Comparison of ENCODE assay signal across 11 cellular contexts in the genomic region with DNA sequence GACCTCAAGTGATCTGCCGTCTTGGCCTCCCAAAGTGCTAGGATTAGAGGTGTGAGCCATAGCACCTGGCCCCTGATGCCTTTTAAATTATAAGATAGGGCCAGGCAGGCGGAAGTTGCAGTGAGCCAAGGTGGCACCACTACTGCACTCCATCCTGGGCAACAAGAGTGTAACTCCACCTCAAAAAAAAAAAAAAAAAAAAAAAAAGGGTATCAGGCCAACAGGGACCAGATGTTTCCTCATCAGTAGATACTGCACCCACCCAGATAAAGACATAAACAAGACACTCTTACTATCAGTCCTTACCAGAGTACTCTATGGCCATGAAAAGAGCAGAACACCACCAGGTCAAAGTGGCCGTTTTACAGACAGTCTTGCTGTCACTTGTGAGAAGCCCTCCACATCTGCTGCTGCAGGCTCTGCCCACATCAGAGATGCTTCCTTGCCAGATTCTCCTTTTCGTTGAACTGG. TPM values are rescaled to one million over a fixed set of nuclear protein-coding genes. Genes with fewer than 3 reads are reported as not detected.
DNase-seq lines count a peak whose midpoint lies in the region; ATAC-seq, FAIRE-seq and TF ChIP-seq lines count a peak whose summit lies in the region.
"Had no signal": no experiment of that assay in that cellular context is flagged by ENCODE, and none has a peak within 500 bp of the region (broad histone marks: within the 10 kb centered on the region; RNA-seq: fewer than 3 reads in every experiment).

No MANE protein-coding gene starts in this region.

- no peak overlapping the region for H3K4me3 ChIP-seq in CD8-positive, alpha-beta memory T cell (ENCODE audit: low read length)
- no peak overlapping the region; the same call in 1 of the 2 replicates for H3K4me3 ChIP-seq in Jurkat, Clone E6-1 (ENCODE audit: low read length)
- H3K4me3 ChIP-seq in K562, result peak overlapping the region; percentile 22; the same call in 1 of the 2 replicates
- H3K4me3 ChIP-seq: suprapubic skin had no signal

- H3K27me3 Mint-ChIP-seq in CD8-positive, alpha-beta memory T cell, result no peaks in the 10 kb centered on the region
- H3K27me3 Mint-ChIP-seq: dendritic cell treated with granulocyte-macrophage colony-stimulating factor and Interleukin-4, amounts not matched to agents 40 ng/mL and 50 ng/mL, for 4 days; naive thymus-derived CD8-positive, alpha-beta T cell had no signal

- peaks cover 0 to 5% (median 0%) of the 10 kb centered on the region in 3 donors for H3K36me3 Mint-ChIP-seq in CD8-positive, alpha-beta memory T cell
- H3K36me3 Mint-ChIP-seq: naive thymus-derived CD8-positive, alpha-beta T cell had no signal

- no TSS peak for BruUV-seq in K562 (replicated peaks; lab: Mats Ljungman, UMichigan)

- H2AFZ ChIP-seq in K562 (ENCODE audit: low read depth, low read length), result no peak overlapping the region

- H3K4me1 Mint-ChIP-seq in CD8-positive, alpha-beta memory T cell, result peaks cover 17 to 28% (median 24%) of the 10 kb centered on the region in 3 donors

- H3K27me3 ChIP-seq in CD8-positive, alpha-beta memory T cell (ENCODE audit: insufficient read depth, low read length, poor library complexity, severe bottlenecking), result no peaks in the 10 kb centered on the region
- no peaks in the 10 kb centered on the region for H3K27me3 ChIP-seq in K562 (ENCODE audit: control insufficient read depth in 2 of 2, insufficient read depth in 2 of 2, low read length in 2 of 2)
- H3K27me3 ChIP-seq: suprapubic skin had no signal

- H3K4me3 Mint-ChIP-seq in CD8-positive, alpha-beta memory T cell, result peak overlapping the region in 1 of 7 donors; percentile 42
- H3K4me3 Mint-ChIP-seq: dendritic cell treated with granulocyte-macrophage colony-stimulating factor and Interleukin-4, amounts not matched to agents 40 ng/mL and 50 ng/mL, for 4 days; naive thymus-derived CD8-positive, alpha-beta T cell had no signal

- TF ChIP-seq RAD21 in K562 (CRISPR knock-in tag; conservative IDR thresholded peaks at IDR 0.05 in 1 of 2, IDR thresholded peaks at IDR 0.05 in 1 of 2), result no peak

- peak overlapping the region; percentile 93 for H3K27ac ChIP-seq in CD8-positive, alpha-beta memory T cell (ENCODE audit: low read depth, low read length)
- peak overlapping the region; percentile 99 for H3K27ac ChIP-seq in K562 (ENCODE audit: extremely low read depth, low read depth, low read length)
- H3K27ac ChIP-seq: suprapubic skin had no signal

- H3K9me3 Mint-ChIP-seq in CD8-positive, alpha-beta memory T cell, result peaks cover 0 to 2% (median 0%) of the 10 kb centered on the region in 5 donors
- H3K9me3 Mint-ChIP-seq: dendritic cell treated with granulocyte-macrophage colony-stimulating factor and Interleukin-4, amounts not matched to agents 40 ng/mL and 50 ng/mL, for 4 days; naive thymus-derived CD8-positive, alpha-beta T cell had no signal

- FAIRE-seq in K562 (lab: Jason Lieb, UNC), result peak; percentile 96

- no peaks in the 10 kb centered on the region for H3K36me3 ChIP-seq in CD8-positive, alpha-beta memory T cell (ENCODE audit: insufficient read depth, low read length)
- peaks cover 45% of the 10 kb centered on the region for H3K36me3 ChIP-seq in K562 (ENCODE audit: control insufficient read depth, insufficient read depth, low read length)
- H3K36me3 ChIP-seq: suprapubic skin had no signal

- H4K20me1 ChIP-seq in K562 (replicated peaks; ENCODE audit: control insufficient read depth, insufficient read depth, low read length), result peaks cover 26% of the 10 kb centered on the region

- CTCF ChIA-PET in CD8-positive, alpha-beta memory T cell (lab: Charles Lee), result no interaction called here
- CTCF ChIA-PET in K562 (lab: Yijun Ruan, JAX; ENCODE audit: low intra/inter-chr PET ratio), result no interaction called here

- ATAC-seq in K562 (peak; percentile 46), GM21515 (IDR thresholded peaks at IDR 0.05; ENCODE audit: unreplicated experiment) (no peak)
- ATAC-seq: naive thymus-derived CD8-positive, alpha-beta T cell had no signal

- POLR2A ChIA-PET in CD8-positive, alpha-beta memory T cell (lab: Charles Lee), result no interaction called here
- POLR2A ChIA-PET in K562 (lab: Yijun Ruan, JAX), result interaction anchor here (0.7 kb wide), 1 partner anchor 9 kb away, joined by 4 read pairs; no protein-coding TSS in a partner anchor

- TF ChIP-seq POLR2A in K562 (conservative IDR thresholded peaks at IDR 0.05), result no peak; the same call in 1 of the 2 replicates

- H3K79me2 ChIP-seq in K562 (ENCODE audit: control insufficient read depth, insufficient read depth, low read length), result peaks cover 60% of the 10 kb centered on the region

- DNase-seq in CD8-positive, alpha-beta memory T cell, result no peak
- peak; percentile 98 for DNase-seq in Jurkat, Clone E6-1 (ENCODE audit: low read depth, low spot score)
- DNase-seq in K562 (ENCODE audit: extremely low read depth in 1 of 4, low spot score in 3 of 4) (peak; percentile 80 to 97 (median 88)), D341Med (ENCODE audit: low spot score) (no peak), SKM-1 (lab: John Stamatoyannopoulos, UW; ENCODE audit: unreplicated experiment) (no peak)
- DNase-seq: activated effector memory CD4-positive, alpha-beta T cell treated with anti-CD3 and anti-CD28 coated beads, Interleukin-2, amount 50 U/mL, for 16 hours; naive thymus-derived CD8-positive, alpha-beta T cell; NCI-H345 had no signal

- 2% methylated on average over 4 of the region's 4 CpGs for WGBS in K562 (ENCODE audit: insufficient coverage, low coverage, missing lambda C conversion rate)

- intact Hi-C loops in K562 (cut with micrococcal nuclease), result loop anchor here (1.0 kb wide), 1 partner anchor 26 kb away; no protein-coding TSS in a partner anchor

- peak overlapping the region in 1 of 2 experiments; percentile 99; a peak in 1 of 4 replicates for H3K9ac ChIP-seq in K562 (ENCODE audit: insufficient read depth in 1 of 2, low read depth in 2 of 2, low read length in 2 of 2)

- peak; percentile 99 for TF ChIP-seq EP300 in K562 (IDR thresholded peaks at IDR 0.05; ENCODE audit: low read length)

- in situ Hi-C loops in K562 (cut with MboI), result no loop called here

- no peaks in the 10 kb centered on the region for H3K9me3 ChIP-seq in CD8-positive, alpha-beta memory T cell (ENCODE audit: low read length)
- no peaks in the 10 kb centered on the region for H3K9me3 ChIP-seq in K562 (replicated peaks; ENCODE audit: control insufficient read depth, insufficient read depth, low read depth, low read length)
- H3K9me3 ChIP-seq: suprapubic skin had no signal

- H3K4me2 ChIP-seq in K562 (ENCODE audit: insufficient read depth, low read length), result peak overlapping the region; percentile 91

- peaks cover 22% of the 10 kb centered on the region for H3K4me1 ChIP-seq in CD8-positive, alpha-beta memory T cell (ENCODE audit: insufficient read depth, low read length)
- peaks cover 27 to 68% of the 10 kb centered on the region in 2 experiments; a peak in 4 of 5 replicates for H3K4me1 ChIP-seq in K562 (replicated peaks in 1 of 2; ENCODE audit: control insufficient read depth in 2 of 2, insufficient read depth in 2 of 2, low read length in 2 of 2)

- H3K27ac Mint-ChIP-seq in CD8-positive, alpha-beta memory T cell, result peak overlapping the region in 2 of 8 donors; percentile 19 to 31
- H3K27ac Mint-ChIP-seq: dendritic cell treated with granulocyte-macrophage colony-stimulating factor and Interleukin-4, amounts not matched to agents 40 ng/mL and 50 ng/mL, for 4 days; naive thymus-derived CD8-positive, alpha-beta T cell had no signal

- no peak for TF ChIP-seq CTCF in K562 (IDR thresholded peaks at IDR 0.05 in 2 of 3, conservative IDR thresholded peaks at IDR 0.05 in 1 of 3; ENCODE audit: insufficient read depth in 2 of 3, low read depth in 1 of 3, low read length in 3 of 3)

- no peaks in the 10 kb centered on the region for H3K9me1 ChIP-seq in K562 (ENCODE audit: control insufficient read depth, insufficient read depth, low read length)

RNA-seq across cellular contexts. Expression of gene C21orf58, which starts 3.3 kb away (rescaled TPM):
- 10 to 100 TPM; 13.4 to 14.5 TPM for total RNA-seq in CD8-positive, alpha-beta memory T cell
- 0.62 TPM for polyA plus RNA-seq in CD8-positive, alpha-beta memory T cell
- polyA plus RNA-seq in Jurkat, Clone E6-1 (2012; ENCODE audit: insufficient read depth, insufficient read length), result 34.9 TPM
- total RNA-seq in K562 (2011; cell fraction: chromatin; rRNA removed; ENCODE audit: low replicate concordance), result 76.9 and 158 TPM in 2 replicates
- 122 and 125 TPM in 2 replicates for total RNA-seq in K562 (2011; cell fraction: nucleolus; rRNA removed)
- 94.2 and 95.7 TPM in 2 replicates for total RNA-seq in K562 (2011; cell fraction: nucleoplasm; rRNA removed)
- total RNA-seq in K562 (2014; rRNA removed) (20.1 and 22.4 TPM in 2 replicates), K562 (2014; rRNA removed; fragmentation: Illumina TruSeq; extraction: Trizol) (4.5 and 6.0 TPM in 2 replicates), K562 (2015; rRNA removed; fragmentation: Illumina TruSeq; extraction: Trizol) (13.5 and 14.2 TPM in 2 replicates), K562 (2021) (29.1 and 30.5 TPM in 2 replicates)
- polyA plus RNA-seq in K562 (2011; rRNA removed) (12.4 and 16.7 TPM in 2 replicates), K562 (2014; fragmentation: Illumina TruSeq; extraction: Trizol) (10.6 and 16.1 TPM in 2 replicates), K562 (2014; fragmentation: Nextera tagmentation; extraction: Ambion mirVana) (1 to 10 TPM; 1.2 to 1.9 TPM), K562 (2014; rRNA removed) (27.9 and 30.0 TPM in 2 replicates)
- polyA plus RNA-seq in K562 (2011; cell fraction: cytosol; rRNA removed), result 13.8 and 15.9 TPM in 2 replicates
- 66.8 and 97.1 TPM in 2 replicates for polyA plus RNA-seq in K562 (2011; cell fraction: nucleus; rRNA removed)
- 14.5 and 40.1 TPM in 2 replicates for polyA plus RNA-seq in K562 (2012)
- 11.0 and 11.9 TPM in 2 replicates for polyA minus RNA-seq in K562 (2011; rRNA and poly(A)+ RNA removed)
- 9.0 and 10.6 TPM in 2 replicates for polyA minus RNA-seq in K562 (2011; cell fraction: cytosol; rRNA and poly(A)+ RNA removed)
- polyA minus RNA-seq in K562 (2011; cell fraction: nucleus; rRNA and poly(A)+ RNA removed), result 48.5 and 60.9 TPM in 2 replicates

RNA-seq across cellular contexts. Expression of gene PCNT, which starts 3.6 kb away (rescaled TPM):
- 10 to 100 TPM; 54.8 to 60.1 TPM for total RNA-seq in CD8-positive, alpha-beta memory T cell
- polyA plus RNA-seq in CD8-positive, alpha-beta memory T cell, result 27.1 TPM
- polyA plus RNA-seq in Jurkat, Clone E6-1 (2012; ENCODE audit: insufficient read depth, insufficient read length), result 50.2 TPM
- 228 and 231 TPM in 2 replicates for total RNA-seq in K562 (2011; cell fraction: chromatin; rRNA removed; ENCODE audit: low replicate concordance)
- total RNA-seq in K562 (2011; cell fraction: nucleolus; rRNA removed), result 111 and 116 TPM in 2 replicates
- 105 and 117 TPM in 2 replicates for total RNA-seq in K562 (2011; cell fraction: nucleoplasm; rRNA removed)
- total RNA-seq in K562 (2014; rRNA removed), result 31.3 and 36.8 TPM in 2 replicates
- total RNA-seq in K562 (2014; rRNA removed; fragmentation: Illumina TruSeq; extraction: Trizol), result 32.5 and 33.8 TPM in 2 replicates
- 29.7 and 30.9 TPM in 2 replicates for total RNA-seq in K562 (2015; rRNA removed; fragmentation: Illumina TruSeq; extraction: Trizol)
- 43.7 and 53.5 TPM in 2 replicates for total RNA-seq in K562 (2021)
- polyA plus RNA-seq in K562 (2011; rRNA removed), result 23.9 and 27.8 TPM in 2 replicates
- 12.2 and 15.3 TPM in 2 replicates for polyA plus RNA-seq in K562 (2011; cell fraction: cytosol; rRNA removed)
- 138 and 140 TPM in 2 replicates for polyA plus RNA-seq in K562 (2011; cell fraction: nucleus; rRNA removed)
- polyA plus RNA-seq in K562 (2012), result 30.2 and 40.7 TPM in 2 replicates
- polyA plus RNA-seq in K562 (2014; fragmentation: Illumina TruSeq; extraction: Trizol), result 32.1 and 34.5 TPM in 2 replicates
- 10 to 100 TPM in 1 of 2 experiments, 1 to 10 TPM in 1; 9.1 to 16.4 TPM for polyA plus RNA-seq in K562 (2014; fragmentation: Nextera tagmentation; extraction: Ambion mirVana)
- polyA plus RNA-seq in K562 (2014; rRNA removed), result 35.9 and 41.2 TPM in 2 replicates
- 81.0 and 84.8 TPM in 2 replicates for polyA minus RNA-seq in K562 (2011; rRNA and poly(A)+ RNA removed)
- polyA minus RNA-seq in K562 (2011; cell fraction: cytosol; rRNA and poly(A)+ RNA removed), result 18.4 and 26.1 TPM in 2 replicates
- polyA minus RNA-seq in K562 (2011; cell fraction: nucleus; rRNA and poly(A)+ RNA removed), result 52.5 and 71.8 TPM in 2 replicates

RNA-seq across cellular contexts. Expression of gene YBEY, which starts 34.2 kb away (rescaled TPM):
- 10 to 100 TPM; 16.7 to 18.6 TPM for total RNA-seq in CD8-positive, alpha-beta memory T cell
- 21.0 TPM for polyA plus RNA-seq in CD8-positive, alpha-beta memory T cell
- 35.0 TPM for polyA plus RNA-seq in Jurkat, Clone E6-1 (2012; ENCODE audit: insufficient read depth, insufficient read length)
- 18.6 and 19.3 TPM in 2 replicates for total RNA-seq in K562 (2011; cell fraction: chromatin; rRNA removed; ENCODE audit: low replicate concordance)
- total RNA-seq in K562 (2011; cell fraction: nucleolus; rRNA removed), result 15.7 and 16.2 TPM in 2 replicates
- total RNA-seq in K562 (2011; cell fraction: nucleoplasm; rRNA removed), result 18.8 and 20.2 TPM in 2 replicates
- total RNA-seq in K562 (2014; rRNA removed), result 10.7 and 12.4 TPM in 2 replicates
- total RNA-seq in K562 (2014; rRNA removed; fragmentation: Illumina TruSeq; extraction: Trizol), result 12.4 and 14.0 TPM in 2 replicates
- total RNA-seq in K562 (2015; rRNA removed; fragmentation: Illumina TruSeq; extraction: Trizol), result 14.3 and 15.6 TPM in 2 replicates
- total RNA-seq in K562 (2021), result 10.5 and 10.7 TPM in 2 replicates
- 9.9 and 15.9 TPM in 2 replicates for polyA plus RNA-seq in K562 (2011; rRNA removed)
- 8.1 and 10.3 TPM in 2 replicates for polyA plus RNA-seq in K562 (2011; cell fraction: cytosol; rRNA removed)
- 6.9 and 7.3 TPM in 2 replicates for polyA plus RNA-seq in K562 (2011; cell fraction: nucleus; rRNA removed)
- polyA plus RNA-seq in K562 (2012), result 13.9 and 16.0 TPM in 2 replicates
- 14.1 and 14.7 TPM in 2 replicates for polyA plus RNA-seq in K562 (2014; fragmentation: Illumina TruSeq; extraction: Trizol)
- 1 to 10 TPM; 6.4 to 9.4 TPM for polyA plus RNA-seq in K562 (2014; fragmentation: Nextera tagmentation; extraction: Ambion mirVana)
- 28.0 and 39.6 TPM in 2 replicates for polyA plus RNA-seq in K562 (2014; rRNA removed)
- polyA minus RNA-seq in K562 (2011; rRNA and poly(A)+ RNA removed), result 7.3 and 8.3 TPM in 2 replicates
- 2.5 and 5.2 TPM in 2 replicates for polyA minus RNA-seq in K562 (2011; cell fraction: cytosol; rRNA and poly(A)+ RNA removed)
- polyA minus RNA-seq in K562 (2011; cell fraction: nucleus; rRNA and poly(A)+ RNA removed), result 4.6 and 6.9 TPM in 2 replicates

RNA-seq across cellular contexts. Expression of gene MCM3AP, which starts 35.0 kb away (rescaled TPM):
- total RNA-seq in CD8-positive, alpha-beta memory T cell, result 100 to 1,000 TPM; 131 to 133 TPM
- 56.7 TPM for polyA plus RNA-seq in CD8-positive, alpha-beta memory T cell
- 57.1 TPM for polyA plus RNA-seq in Jurkat, Clone E6-1 (2012; ENCODE audit: insufficient read depth, insufficient read length)
- 521 and 755 TPM in 2 replicates for total RNA-seq in K562 (2011; cell fraction: chromatin; rRNA removed; ENCODE audit: low replicate concordance)
- total RNA-seq in K562 (2011; cell fraction: nucleolus; rRNA removed), result 321 and 328 TPM in 2 replicates
- 365 and 369 TPM in 2 replicates for total RNA-seq in K562 (2011; cell fraction: nucleoplasm; rRNA removed)
- total RNA-seq in K562 (2014; rRNA removed) (98.9 and 106 TPM in 2 replicates), K562 (2014; rRNA removed; fragmentation: Illumina TruSeq; extraction: Trizol) (69.2 and 73.1 TPM in 2 replicates), K562 (2015; rRNA removed; fragmentation: Illumina TruSeq; extraction: Trizol) (65.1 and 80.9 TPM in 2 replicates), K562 (2021) (154 and 179 TPM in 2 replicates)
- polyA plus RNA-seq in K562 (2011; rRNA removed) (60.4 and 69.6 TPM in 2 replicates), K562 (2014; fragmentation: Illumina TruSeq; extraction: Trizol) (65.9 and 75.9 TPM in 2 replicates), K562 (2014; fragmentation: Nextera tagmentation; extraction: Ambion mirVana) (1 to 10 TPM; 6.5 to 9.1 TPM), K562 (2014; rRNA removed) (75.4 and 82.8 TPM in 2 replicates)
- 46.8 and 52.9 TPM in 2 replicates for polyA plus RNA-seq in K562 (2011; cell fraction: cytosol; rRNA removed)
- 172 and 195 TPM in 2 replicates for polyA plus RNA-seq in K562 (2011; cell fraction: nucleus; rRNA removed)
- 67.7 and 73.1 TPM in 2 replicates for polyA plus RNA-seq in K562 (2012)
- 102 and 106 TPM in 2 replicates for polyA minus RNA-seq in K562 (2011; rRNA and poly(A)+ RNA removed)
- polyA minus RNA-seq in K562 (2011; cell fraction: cytosol; rRNA and poly(A)+ RNA removed), result 116 and 119 TPM in 2 replicates
- 122 and 182 TPM in 2 replicates for polyA minus RNA-seq in K562 (2011; cell fraction: nucleus; rRNA and poly(A)+ RNA removed)

Comparison
In these comparisons a context has a peak if more than half of its experiments do, and no peak if none do; other contexts are left out.
1. DNase-seq: peak in Jurkat, Clone E6-1 (single experiment) and K562 (4 of 4); none in CD8-positive, alpha-beta memory T cell (0 of 5), D341Med (single experiment) and SKM-1 (single experiment).